In the genomic region with DNA sequence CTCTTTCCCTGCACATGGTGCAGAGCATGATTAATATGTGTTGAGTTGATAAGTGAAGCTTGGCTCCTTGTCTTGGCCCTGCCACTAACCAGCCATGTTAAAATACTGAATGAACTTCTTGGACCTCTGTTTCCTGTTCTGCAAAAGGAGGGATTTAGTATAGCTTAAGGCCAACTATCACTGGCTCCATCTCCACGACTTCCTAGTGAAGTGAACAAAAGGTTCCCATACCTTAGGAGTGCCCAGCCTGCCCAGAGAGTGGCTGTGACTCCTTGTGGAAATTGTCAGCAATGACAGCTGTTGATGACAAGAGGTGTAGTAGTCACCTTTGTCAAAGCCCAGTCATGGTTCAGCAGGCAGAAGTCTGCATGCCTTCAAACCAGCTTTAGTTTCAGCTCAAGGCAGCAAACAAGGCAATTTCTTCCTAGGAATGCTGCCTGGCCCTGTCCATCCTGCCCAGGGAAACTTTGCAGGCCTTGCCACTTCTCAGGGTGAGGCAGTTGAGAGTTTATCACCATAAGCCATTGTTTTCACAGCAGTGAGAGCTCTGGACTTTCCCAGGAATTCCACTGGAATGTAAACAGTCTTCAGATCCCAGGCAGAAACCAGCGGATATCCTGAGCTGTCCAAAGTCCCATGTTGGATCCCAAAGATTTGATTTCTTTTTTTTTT, we compare ENCODE assay signal across 8 cellular contexts.
DNase-seq lines count a peak whose midpoint lies in the region; ATAC-seq, FAIRE-seq and TF ChIP-seq lines count a peak whose summit lies in the region.

No MANE protein-coding gene starts in this region.

- POLR2A ChIA-PET in SK-N-SH (lab: Yijun Ruan, JAX), result no interaction called here

- 0 out of 2 replicates have a peak, but pooled peaks cover 3% of the 10 kb centered on the region for H3K4me1 ChIP-seq in HUES48 (ENCODE audit: control insufficient read depth, insufficient read depth, low read length)
- no peaks in the 10 kb centered on the region for H3K4me1 ChIP-seq in SK-N-SH (ENCODE audit: control insufficient read depth in 1 of 2, insufficient read depth in 2 of 2, low read depth in 1 of 2, low read length in 1 of 2)

- CTCF ChIA-PET in SK-N-SH (lab: Yijun Ruan, JAX), result interaction anchor here (0.8 to 3.3 kb wide), 2 partner anchors 11 to 16 kb away, joined by 3 to 16 read pairs; no protein-coding TSS in a partner anchor

- ATAC-seq in esophagus mucosa, result peak; percentile 92

- H3F3A ChIP-seq in SK-N-SH (replicated peaks; ENCODE audit: insufficient read depth), result no peaks in the 10 kb centered on the region

- TF ChIP-seq CTCF in SK-N-SH (IDR thresholded peaks at IDR 0.05), result no peak

- H3K27ac ChIP-seq in HUES48 (ENCODE audit: low read depth, low read length), result peak overlapping the region; percentile 47
- H3K27ac ChIP-seq in SK-N-SH (ENCODE audit: low read depth in 2 of 2, low read length in 1 of 2), result no peak overlapping the region

- H3K4me3 ChIP-seq in HUES48 (ENCODE audit: low read depth, low read length) (no peak overlapping the region), SK-N-SH (ENCODE audit: low read depth in 2 of 2, low read length in 1 of 2) (no peak overlapping the region)

- 5% methylated on average over 2 of the region's 2 CpGs for WGBS in SK-N-SH (ENCODE audit: low lambda C conversion rate)

- no peak for TF ChIP-seq EP300 in SK-N-SH (IDR thresholded peaks at IDR 0.05; ENCODE audit: borderline replicate concordance in 1 of 2, low read depth in 1 of 2, low read length in 1 of 2)

- H2AFZ ChIP-seq in SK-N-SH (ENCODE audit: low read depth), result no peak overlapping the region

- no peak overlapping the region for H3K4me2 ChIP-seq in SK-N-SH

- H3K27me3 ChIP-seq in HUES48 (ENCODE audit: control insufficient read depth, insufficient read depth, low read length), result no peaks in the 10 kb centered on the region
- H3K27me3 ChIP-seq in SK-N-SH (ENCODE audit: insufficient read depth), result no peaks in the 10 kb centered on the region; the same call in 1 of the 2 replicates

- H3K9ac ChIP-seq in HUES48 (ENCODE audit: low read depth, low read length), result no peak overlapping the region
- H3K9ac ChIP-seq in SK-N-SH, result no peak overlapping the region

- H3K79me2 ChIP-seq in SK-N-SH (ENCODE audit: insufficient read depth), result no peaks in the 10 kb centered on the region

- H3K9me3 ChIP-seq in HUES48 (ENCODE audit: control insufficient read depth, insufficient read depth, low read length), result no peaks in the 10 kb centered on the region
- no peaks in the 10 kb centered on the region for H3K9me3 ChIP-seq in SK-N-SH

- H3K36me3 ChIP-seq in HUES48 (ENCODE audit: control insufficient read depth, insufficient read depth, low read length) (no peaks in the 10 kb centered on the region), SK-N-SH (replicated peaks in 1 of 2; ENCODE audit: control insufficient read depth in 1 of 2, insufficient read depth in 2 of 2, low read length in 1 of 2) (no peaks in the 10 kb centered on the region)

- FAIRE-seq in GM19239 (lab: Jason Lieb, UNC), result peak; percentile 44

- H4K20me1 ChIP-seq in SK-N-SH (ENCODE audit: insufficient read depth), result no peaks in the 10 kb centered on the region

- no peaks in the 10 kb centered on the region for H3K9me2 ChIP-seq in SK-N-SH

- TF ChIP-seq RAD21 in SK-N-SH (IDR thresholded peaks at IDR 0.05; ENCODE audit: low read length), result no peak

- DNase-seq in AG08396 (ENCODE audit: low spot score) (peak; percentile 15), GM19239 (ENCODE audit: insufficient read length, low spot score) (no peak), renal cortical epithelial cell (ENCODE audit: low read depth) (peak; percentile 96), NCI-H345 treated with DMSO at 0.1 percent for 48 hours (lab: John Stamatoyannopoulos, UW; ENCODE audit: unreplicated experiment) (no peak), SK-N-SH (no peak), C1 segment of cervical spinal cord (lab: John Stamatoyannopoulos, UW) (no peak)

TF ChIP-seq in SK-N-SH, 30 proteins besides CTCF, POLR2A, EP300 and RAD21:
- no peak for TF ChIP-seq FOXM1 (IDR thresholded peaks at IDR 0.05; ENCODE audit: low read depth)
- TF ChIP-seq, protein P1, sequence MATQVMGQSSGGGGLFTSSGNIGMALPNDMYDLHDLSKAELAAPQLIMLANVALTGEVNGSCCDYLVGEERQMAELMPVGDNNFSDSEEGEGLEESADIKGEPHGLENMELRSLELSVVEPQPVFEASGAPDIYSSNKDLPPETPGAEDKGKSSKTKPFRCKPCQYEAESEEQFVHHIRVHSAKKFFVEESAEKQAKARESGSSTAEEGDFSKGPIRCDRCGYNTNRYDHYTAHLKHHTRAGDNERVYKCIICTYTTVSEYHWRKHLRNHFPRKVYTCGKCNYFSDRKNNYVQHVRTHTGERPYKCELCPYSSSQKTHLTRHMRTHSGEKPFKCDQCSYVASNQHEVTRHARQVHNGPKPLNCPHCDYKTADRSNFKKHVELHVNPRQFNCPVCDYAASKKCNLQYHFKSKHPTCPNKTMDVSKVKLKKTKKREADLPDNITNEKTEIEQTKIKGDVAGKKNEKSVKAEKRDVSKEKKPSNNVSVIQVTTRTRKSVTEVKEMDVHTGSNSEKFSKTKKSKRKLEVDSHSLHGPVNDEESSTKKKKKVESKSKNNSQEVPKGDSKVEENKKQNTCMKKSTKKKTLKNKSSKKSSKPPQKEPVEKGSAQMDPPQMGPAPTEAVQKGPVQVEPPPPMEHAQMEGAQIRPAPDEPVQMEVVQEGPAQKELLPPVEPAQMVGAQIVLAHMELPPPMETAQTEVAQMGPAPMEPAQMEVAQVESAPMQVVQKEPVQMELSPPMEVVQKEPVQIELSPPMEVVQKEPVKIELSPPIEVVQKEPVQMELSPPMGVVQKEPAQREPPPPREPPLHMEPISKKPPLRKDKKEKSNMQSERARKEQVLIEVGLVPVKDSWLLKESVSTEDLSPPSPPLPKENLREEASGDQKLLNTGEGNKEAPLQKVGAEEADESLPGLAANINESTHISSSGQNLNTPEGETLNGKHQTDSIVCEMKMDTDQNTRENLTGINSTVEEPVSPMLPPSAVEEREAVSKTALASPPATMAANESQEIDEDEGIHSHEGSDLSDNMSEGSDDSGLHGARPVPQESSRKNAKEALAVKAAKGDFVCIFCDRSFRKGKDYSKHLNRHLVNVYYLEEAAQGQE (IDR thresholded peaks at IDR 0.05; ENCODE audit: low read depth, low read length), result no peak
- TF ChIP-seq, protein P2, sequence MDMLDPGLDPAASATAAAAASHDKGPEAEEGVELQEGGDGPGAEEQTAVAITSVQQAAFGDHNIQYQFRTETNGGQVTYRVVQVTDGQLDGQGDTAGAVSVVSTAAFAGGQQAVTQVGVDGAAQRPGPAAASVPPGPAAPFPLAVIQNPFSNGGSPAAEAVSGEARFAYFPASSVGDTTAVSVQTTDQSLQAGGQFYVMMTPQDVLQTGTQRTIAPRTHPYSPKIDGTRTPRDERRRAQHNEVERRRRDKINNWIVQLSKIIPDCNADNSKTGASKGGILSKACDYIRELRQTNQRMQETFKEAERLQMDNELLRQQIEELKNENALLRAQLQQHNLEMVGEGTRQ (IDR thresholded peaks at IDR 0.05; ENCODE audit: borderline replicate concordance, low read depth, low read length), result no peak
- no peak for TF ChIP-seq SIN3A (IDR thresholded peaks at IDR 0.05; ENCODE audit: borderline replicate concordance, low read depth, low read length)
- TF ChIP-seq GABPA (IDR thresholded peaks at IDR 0.05; ENCODE audit: low read depth), result no peak
- no peak for TF ChIP-seq TCF12 (IDR thresholded peaks at IDR 0.05)
- no peak for TF ChIP-seq MEF2A (IDR thresholded peaks at IDR 0.05; ENCODE audit: borderline replicate concordance, low read depth)
- TF ChIP-seq RXRA (IDR thresholded peaks at IDR 0.05; ENCODE audit: borderline replicate concordance, low read depth), result no peak
- TF ChIP-seq RFX5 (IDR thresholded peaks at IDR 0.05; ENCODE audit: low read length), result no peak
- TF ChIP-seq CHD2 (IDR thresholded peaks at IDR 0.05; ENCODE audit: low read length, partially characterized antibody), result no peak
- no peak for TF ChIP-seq MXI1 (IDR thresholded peaks at IDR 0.05; ENCODE audit: low read depth, low read length)
- TF ChIP-seq, protein P3, sequence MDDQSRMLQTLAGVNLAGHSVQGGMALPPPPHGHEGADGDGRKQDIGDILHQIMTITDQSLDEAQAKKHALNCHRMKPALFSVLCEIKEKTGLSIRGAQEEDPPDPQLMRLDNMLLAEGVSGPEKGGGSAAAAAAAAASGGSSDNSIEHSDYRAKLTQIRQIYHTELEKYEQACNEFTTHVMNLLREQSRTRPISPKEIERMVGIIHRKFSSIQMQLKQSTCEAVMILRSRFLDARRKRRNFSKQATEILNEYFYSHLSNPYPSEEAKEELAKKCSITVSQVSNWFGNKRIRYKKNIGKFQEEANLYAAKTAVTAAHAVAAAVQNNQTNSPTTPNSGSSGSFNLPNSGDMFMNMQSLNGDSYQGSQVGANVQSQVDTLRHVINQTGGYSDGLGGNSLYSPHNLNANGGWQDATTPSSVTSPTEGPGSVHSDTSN (IDR thresholded peaks at IDR 0.05), result no peak
- TF ChIP-seq, protein P4, sequence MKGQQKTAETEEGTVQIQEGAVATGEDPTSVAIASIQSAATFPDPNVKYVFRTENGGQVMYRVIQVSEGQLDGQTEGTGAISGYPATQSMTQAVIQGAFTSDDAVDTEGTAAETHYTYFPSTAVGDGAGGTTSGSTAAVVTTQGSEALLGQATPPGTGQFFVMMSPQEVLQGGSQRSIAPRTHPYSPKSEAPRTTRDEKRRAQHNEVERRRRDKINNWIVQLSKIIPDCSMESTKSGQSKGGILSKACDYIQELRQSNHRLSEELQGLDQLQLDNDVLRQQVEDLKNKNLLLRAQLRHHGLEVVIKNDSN (IDR thresholded peaks at IDR 0.05; ENCODE audit: borderline replicate concordance, low read depth), result no peak
- TF ChIP-seq NRF1 (IDR thresholded peaks at IDR 0.05; ENCODE audit: low read depth, low read length), result no peak
- no peak for TF ChIP-seq RCOR1 (IDR thresholded peaks at IDR 0.05; ENCODE audit: low read length)

Comparison
In these comparisons a context has a peak if more than half of its experiments do, and no peak if none do; other contexts are left out.
1. DNase-seq: peak in AG08396 (single experiment) and renal cortical epithelial cell (single experiment); none in GM19239 (single experiment), NCI-H345 treated with DMSO at 0.1 percent for 48 hours (single experiment), SK-N-SH (single experiment) and C1 segment of cervical spinal cord (0 of 14).